1 cellular context compared by ENCODE assay signal in the genomic region with DNA sequence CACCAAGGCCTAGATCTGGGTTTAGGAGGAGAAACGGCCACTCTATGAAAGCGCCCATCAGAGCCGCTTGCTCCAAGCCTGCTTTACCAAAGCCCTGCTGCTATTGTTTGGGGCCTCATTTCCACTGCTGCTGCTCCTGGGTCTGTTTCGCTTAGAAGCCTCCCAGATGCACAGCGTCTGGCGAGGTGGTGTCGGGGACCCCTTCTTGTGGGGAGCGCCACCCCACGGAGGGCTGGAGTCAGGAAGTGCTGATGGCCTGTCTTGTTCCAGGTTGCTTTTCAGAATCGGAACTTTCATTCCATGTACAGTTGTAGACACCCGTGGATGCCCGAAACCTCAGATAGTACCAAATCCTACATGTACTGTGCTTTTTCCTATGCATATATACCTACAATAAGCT.
TF ChIP-seq lines count a peak whose summit lies in the region.

No MANE protein-coding gene starts in this region.

TF ChIP-seq in IMR-90, 13 proteins besides CTCF, POLR2A, EP300 and RAD21 (continued from another document):
- TF ChIP-seq RCOR1 (IDR thresholded peaks at IDR 0.05; ENCODE audit: insufficient replicate concordance, low read length) (no peak), FOS (IDR thresholded peaks at IDR 0.05; ENCODE audit: low read depth, low read length) (no peak), BHLHE40 (IDR thresholded peaks at IDR 0.05; ENCODE audit: low read depth, low read length) (no peak), CHD1 (IDR thresholded peaks at IDR 0.05; ENCODE audit: low read depth, low read length) (no peak), SMC3 (IDR thresholded peaks at IDR 0.05; ENCODE audit: low read depth, low read length) (no peak), MAZ (IDR thresholded peaks at IDR 0.05; ENCODE audit: borderline replicate concordance, low read depth, low read length) (no peak)
- TF ChIP-seq, protein P1, sequence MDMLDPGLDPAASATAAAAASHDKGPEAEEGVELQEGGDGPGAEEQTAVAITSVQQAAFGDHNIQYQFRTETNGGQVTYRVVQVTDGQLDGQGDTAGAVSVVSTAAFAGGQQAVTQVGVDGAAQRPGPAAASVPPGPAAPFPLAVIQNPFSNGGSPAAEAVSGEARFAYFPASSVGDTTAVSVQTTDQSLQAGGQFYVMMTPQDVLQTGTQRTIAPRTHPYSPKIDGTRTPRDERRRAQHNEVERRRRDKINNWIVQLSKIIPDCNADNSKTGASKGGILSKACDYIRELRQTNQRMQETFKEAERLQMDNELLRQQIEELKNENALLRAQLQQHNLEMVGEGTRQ (IDR thresholded peaks at IDR 0.05; ENCODE audit: low read depth, low read length): no peak
